In the genomic region with DNA sequence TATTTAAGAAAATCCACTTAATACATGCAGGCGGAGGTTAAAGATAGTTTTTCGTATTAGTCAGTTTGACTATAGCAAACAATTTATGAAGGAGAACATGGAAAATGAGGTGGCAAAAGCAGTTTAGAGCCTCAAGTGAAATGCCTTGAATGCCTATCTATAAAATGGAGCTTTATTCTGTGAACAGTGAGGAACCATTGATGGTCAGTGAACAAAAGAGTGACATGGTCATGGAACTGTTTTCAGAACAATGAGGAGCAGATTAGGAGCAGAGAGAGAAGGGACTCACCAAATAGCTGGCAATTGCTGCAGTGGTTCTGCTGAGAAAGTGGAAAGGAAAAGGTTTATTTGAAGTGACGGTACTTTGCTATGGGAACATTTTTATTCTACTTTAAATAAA, we compare ENCODE assay signal across 22 cellular contexts.
DNase-seq lines count a peak whose midpoint lies in the region; ATAC-seq, FAIRE-seq and TF ChIP-seq lines count a peak whose summit lies in the region.
"Had no signal": no experiment of that assay in that cellular context is flagged by ENCODE, and none has a peak within 500 bp of the region (broad histone marks: within the 10 kb centered on the region; RNA-seq: fewer than 3 reads in every experiment).

No MANE protein-coding gene starts in this region.

- peak overlapping the region; percentile 61 for H2AFZ ChIP-seq in HCT116 (ENCODE audit: low read depth, low read length, poor library complexity, severe bottlenecking)
- H2AFZ ChIP-seq in keratinocyte (ENCODE audit: control insufficient read depth, low read length) = peak overlapping the region; percentile 16
- no peak overlapping the region for H2AFZ ChIP-seq in smooth muscle cell (ENCODE audit: low read depth)

- H3K27me3 ChIP-seq in HCT116 (ENCODE audit: insufficient read depth, low read length) (no peaks in the 10 kb centered on the region), keratinocyte (ENCODE audit: control insufficient read depth, extremely low read depth, insufficient read depth, low read length) (no peaks in the 10 kb centered on the region), smooth muscle cell (ENCODE audit: low read depth) (no peaks in the 10 kb centered on the region), right atrium auricular region (no peaks in the 10 kb centered on the region), uterus (no peaks in the 10 kb centered on the region)

- TF ChIP-seq RAD21 in HCT116 (IDR thresholded peaks at IDR 0.05; ENCODE audit: low read depth) = no peak

- CTCF ChIA-PET in HCT116 (lab: Charles Lee) = no interaction called here

- no peaks in the 10 kb centered on the region for H3K9me1 ChIP-seq in keratinocyte (ENCODE audit: control insufficient read depth, extremely low read depth, insufficient read depth, low read length)

- no peaks in the 10 kb centered on the region for H3K9me3 ChIP-seq in HCT116 (ENCODE audit: control insufficient read depth in 1 of 2, insufficient read depth in 1 of 2, low read depth in 1 of 2, low read length in 2 of 2)
- H3K9me3 ChIP-seq in keratinocyte (ENCODE audit: control insufficient read depth, low read depth, low read length) = no peaks in the 10 kb centered on the region
- H3K9me3 ChIP-seq in smooth muscle cell (replicated peaks; ENCODE audit: low read depth) = no peaks in the 10 kb centered on the region
- H3K9me3 ChIP-seq in right atrium auricular region = no peaks in the 10 kb centered on the region
- H3K9me3 ChIP-seq in uterus = no peaks in the 10 kb centered on the region

- H3K9ac ChIP-seq in HCT116 (ENCODE audit: low read length) (no peak overlapping the region), keratinocyte (ENCODE audit: control insufficient read depth, extremely low read depth, insufficient read depth, low read length) (no peak overlapping the region), smooth muscle cell (ENCODE audit: low read depth) (no peak overlapping the region)
- H3K9ac ChIP-seq: KMS-11 had no signal

- TF ChIP-seq POLR2A in HCT116 (IDR thresholded peaks at IDR 0.05; ENCODE audit: borderline replicate concordance, extremely low read depth, insufficient read depth, insufficient read length) (no peak), uterus (IDR thresholded peaks at IDR 0.05) (no peak)

- intact Hi-C loops in HCT116 (cut with micrococcal nuclease) = no loop called here
- intact Hi-C loops in uterus (cut with DNase I; ENCODE audit: low total_unique reads) = no loop called here

- peak; percentile 58 for FAIRE-seq in keratinocyte (lab: Jason Lieb, UNC)
- FAIRE-seq: A204.1, H54, HTR-8/SVneo had no signal

- dilution Hi-C loops in keratinocyte (cut with MboI; ENCODE audit: extremely low pct_ligation_motif_present, low sequenced_read_pairs) = no loop called here

- RAD21 ChIA-PET in HCT116 (lab: Charles Lee; ENCODE audit: low non-redundant PET in 1 of 2, low total read pairs in 2 of 2, uncharacterized antibody in 2 of 2, unreplicated experiment in 2 of 2) = no interaction called here

- H3K27ac ChIP-seq in HCT116 (ENCODE audit: low read depth, low read length) (no peak overlapping the region), cingulate gyrus (ENCODE audit: low read depth, low read length) (peak overlapping the region; percentile 49), keratinocyte (ENCODE audit: control insufficient read depth, insufficient read depth, low read length) (no peak overlapping the region), smooth muscle cell (ENCODE audit: low read depth) (peak overlapping the region; percentile 99), right atrium auricular region (no peak overlapping the region), uterus (no peak overlapping the region)
- H3K27ac ChIP-seq: KMS-11, RWPE1 had no signal

- H3K4me3 ChIP-seq in HCT116 (replicated peaks in 1 of 2; ENCODE audit: low read depth in 1 of 2, low read length in 2 of 2) (no peak overlapping the region), keratinocyte (ENCODE audit: control insufficient read depth in 2 of 3, extremely low read depth in 1 of 3, insufficient read depth in 2 of 3, low read depth in 1 of 3, low read length in 3 of 3) (no peak overlapping the region), smooth muscle cell (no peak overlapping the region), right atrium auricular region (no peak overlapping the region), uterus (no peak overlapping the region)

- H3K9me2 ChIP-seq in HCT116 (ENCODE audit: insufficient read depth) = no peaks in the 10 kb centered on the region

- H3K36me3 ChIP-seq in HCT116 (ENCODE audit: control insufficient read depth in 1 of 2, insufficient read depth in 2 of 2, low read length in 2 of 2) (no peaks in the 10 kb centered on the region), keratinocyte (ENCODE audit: control insufficient read depth in 2 of 2, extremely low read depth in 1 of 2, insufficient read depth in 2 of 2, low read length in 2 of 2) (no peaks in the 10 kb centered on the region), smooth muscle cell (ENCODE audit: low read depth) (no peaks in the 10 kb centered on the region), right atrium auricular region (no peaks in the 10 kb centered on the region), uterus (no peaks in the 10 kb centered on the region)

- 51% methylated on average over 3 of the region's 3 CpGs for WGBS in smooth muscle cell (ENCODE audit: low lambda C conversion rate)

- H4K20me1 ChIP-seq in HCT116 (ENCODE audit: insufficient read depth) = no peaks in the 10 kb centered on the region
- H4K20me1 ChIP-seq in keratinocyte (ENCODE audit: control insufficient read depth, extremely low read depth, insufficient read depth, low read length) = no peaks in the 10 kb centered on the region
- H4K20me1 ChIP-seq in smooth muscle cell (ENCODE audit: low read depth) = no peaks in the 10 kb centered on the region

- no TSS peak for BruUV-seq in HCT116 (replicated peaks; lab: Mats Ljungman, UMichigan)

- no peaks in the 10 kb centered on the region for H3K79me2 ChIP-seq in HCT116 (ENCODE audit: insufficient read depth, low read length)
- no peaks in the 10 kb centered on the region for H3K79me2 ChIP-seq in keratinocyte (ENCODE audit: control insufficient read depth, insufficient read depth, low read length)
- no peaks in the 10 kb centered on the region for H3K79me2 ChIP-seq in smooth muscle cell (ENCODE audit: low read depth)

- TF ChIP-seq CTCF in HCT116 (IDR thresholded peaks at IDR 0.05 in 2 of 3, conservative IDR thresholded peaks at IDR 0.05 in 1 of 3; ENCODE audit: borderline replicate concordance in 1 of 3, insufficient read depth in 1 of 3, low read depth in 2 of 3, low read length in 2 of 3) (no peak), keratinocyte (optimal IDR thresholded peaks at IDR 0.05 in 1 of 3, IDR thresholded peaks at IDR 0.05 in 1 of 3, conservative IDR thresholded peaks at IDR 0.05 in 1 of 3; ENCODE audit: extremely low read depth in 1 of 3, insufficient read depth in 2 of 3, low read length in 3 of 3) (no peak), smooth muscle cell (IDR thresholded peaks at IDR 0.05; ENCODE audit: borderline replicate concordance, insufficient read depth, poor library complexity, severe bottlenecking) (no peak), right atrium auricular region (IDR thresholded peaks at IDR 0.05) (no peak), uterus (IDR thresholded peaks at IDR 0.05) (no peak)

- H3F3A ChIP-seq in smooth muscle cell (ENCODE audit: low read depth) = peaks cover 2% of the 10 kb centered on the region

- POLR2A ChIA-PET in HCT116 (lab: Charles Lee) = no interaction called here

- H3K4me2 ChIP-seq in HCT116 (ENCODE audit: low read length) (no peak overlapping the region), keratinocyte (ENCODE audit: control insufficient read depth, extremely low read depth, insufficient read depth, low read depth, low read length) (no peak overlapping the region), smooth muscle cell (no peak overlapping the region)
- H3K4me2 ChIP-seq: KMS-11 had no signal

- ATAC-seq in HCT116 = no peak
- ATAC-seq in activated CD4-positive, CD25-positive, alpha-beta regulatory T cell treated with anti-CD3 and anti-CD28 coated beads, Interleukin-2, amount 50 U/mL, for 24 hours = no peak

- H3K4me1 ChIP-seq in HCT116 (ENCODE audit: control insufficient read depth in 1 of 2, insufficient read depth in 2 of 2, low read length in 2 of 2) = peaks cover 34 to 43% of the 10 kb centered on the region in 2 experiments
- H3K4me1 ChIP-seq in keratinocyte (ENCODE audit: control insufficient read depth, extremely low read depth, insufficient read depth, low read length) = peaks cover 32% of the 10 kb centered on the region
- H3K4me1 ChIP-seq in smooth muscle cell (ENCODE audit: low read depth) = peaks cover 27% of the 10 kb centered on the region
- H3K4me1 ChIP-seq in right atrium auricular region = peaks cover 0 to 27% of the 10 kb centered on the region in 2 donors
- H3K4me1 ChIP-seq in uterus = no peaks in the 10 kb centered on the region

- no peak for DNase-seq in HCT116 (ENCODE audit: low read depth, low spot score)
- no peak for DNase-seq in keratinocyte (ENCODE audit: low read depth, low spot score)
- DNase-seq in smooth muscle cell (lab: John Stamatoyannopoulos, UW; ENCODE audit: unreplicated experiment) = no peak
- DNase-seq in right atrium auricular region (ENCODE audit: low spot score) = no peak
- DNase-seq in uterus = no peak
- DNase-seq: CD4-positive, CD25-positive, alpha-beta regulatory T cell; DMS79; MV-4-11; NCI-H1105 treated with DMSO at 0.1 percent for 48 hours; NCI-H2029 treated with DMSO at 0.1 percent for 48 hours; NCI-H226; NCI-H510A treated with DMSO at 0.1 percent for 48 hours; NCI-H748 treated with DMSO at 0.1 percent for 48 hours; NK-92 treated with Interleukin-12 subunit alpha and Interleukin-12 subunit beta, amount 100 ng/mL, for 24 hours; SHP77 treated with DMSO at 0.1 percent for 48 hours had no signal

TF ChIP-seq in HCT116, 20 proteins besides CTCF, POLR2A, EP300 and RAD21:
- TF ChIP-seq SRF (IDR thresholded peaks at IDR 0.05; ENCODE audit: low read depth) = no peak
- no peak for TF ChIP-seq CBX3 (IDR thresholded peaks at IDR 0.05; ENCODE audit: low read depth)
- no peak for TF ChIP-seq EGR1 (IDR thresholded peaks at IDR 0.05; ENCODE audit: low read depth)
- no peak for TF ChIP-seq JUND (IDR thresholded peaks at IDR 0.05)
- TF ChIP-seq ELF1 (IDR thresholded peaks at IDR 0.05; ENCODE audit: borderline replicate concordance, low read depth) = no peak
- no peak for TF ChIP-seq TCF7L2 (IDR thresholded peaks at IDR 0.05; ENCODE audit: borderline replicate concordance, extremely low read depth, insufficient read depth, insufficient read length)

Comparison
In these comparisons a context has a peak if more than half of its experiments do, and no peak if none do; other contexts are left out.
1. H3K27ac ChIP-seq: peak in cingulate gyrus (single experiment) and smooth muscle cell (single experiment); none in HCT116 (single experiment), keratinocyte (single experiment), right atrium auricular region (0 of 2) and uterus (0 of 2).